ENCODE assay signal across 24 cellular contexts in genomic region chr15:98772895-98773294, GRCh38.
A peak's percentile ranks its signal among the peaks of the same experiment; 100 is the strongest.
DNase-seq lines count a peak whose midpoint lies in the region; ATAC-seq and TF ChIP-seq lines count a peak whose summit lies in the region.
"Had no signal": no experiment of that assay in that cellular context is flagged by ENCODE, and none has a peak within 500 bp of the region (broad histone marks: within the 10 kb centered on the region; RNA-seq: fewer than 3 reads in every experiment).

No MANE protein-coding gene starts in this region.

- in situ Hi-C loops in IMR-90 (cut with MboI; ENCODE audit: low sequenced_read_pairs) = no loop called here

- H4K5ac ChIP-seq in IMR-90 (ENCODE audit: low read depth, low read length) = no peak overlapping the region

- H3K14ac ChIP-seq in IMR-90 (replicated peaks; ENCODE audit: low read depth, low read length) = peak overlapping the region; percentile 29; the same call in 1 of the 2 replicates

- BruUV-seq in IMR-90 (replicated peaks; lab: Mats Ljungman, UMichigan) = no TSS peak

- no peak overlapping the region for H3K4me2 ChIP-seq in IMR-90 (ENCODE audit: low read depth, low read length)

- H2AFZ ChIP-seq in IMR-90 (replicated peaks; ENCODE audit: low read length, poor library complexity) = no peak overlapping the region

- CTCF ChIA-PET in IMR-90 (lab: Yijun Ruan, JAX) = interaction anchor here (0.6 kb wide), 1 partner anchor 118 kb away, joined by 4 read pairs; no protein-coding TSS in a partner anchor

- peaks cover 32% of the 10 kb centered on the region for H3K9me1 ChIP-seq in IMR-90 (ENCODE audit: insufficient read depth, low read length)

- H2AK9ac ChIP-seq in IMR-90 (replicated peaks; ENCODE audit: low read depth, low read length, poor library complexity) = no peak overlapping the region

- dilution Hi-C loops in IMR-90 (cut with HindIII; ENCODE audit: low sequenced_read_pairs, unreplicated experiment) = no loop called here

- H3K9ac ChIP-seq in IMR-90 (ENCODE audit: low read depth, low read length) = no peak overlapping the region
- no peak overlapping the region for H3K9ac ChIP-seq in endodermal cell (ENCODE audit: extremely low read depth, low read length, poor library complexity, severe bottlenecking)

- H3K9me3 ChIP-seq in IMR-90 (ENCODE audit: control insufficient read depth, insufficient read depth, low read length) (no peaks in the 10 kb centered on the region), endodermal cell (ENCODE audit: control insufficient read depth, low read length) (no peaks in the 10 kb centered on the region), esophagus squamous epithelium (no peaks in the 10 kb centered on the region), MG63 (no peaks in the 10 kb centered on the region)
- H3K9me3 ChIP-seq: left ventricle myocardium inferior, neutrophil, psoas muscle, thyroid gland had no signal

- no peak for DNase-seq in activated naive CD8-positive, alpha-beta T cell treated with anti-CD3 and anti-CD28 coated beads, Interleukin-2, amount 50 U/mL, for 24 hours
- no peak for DNase-seq in activated naive CD8-positive, alpha-beta T cell treated with anti-CD3 and anti-CD28 coated beads for 36 hours
- DNase-seq in IMR-90 (no peak), endodermal cell (no peak), type B pancreatic cell (ENCODE audit: extremely low spot score, unreplicated experiment) (no peak), esophagus squamous epithelium (lab: John Stamatoyannopoulos, UW) (no peak), MG63 (no peak)
- DNase-seq: activated CD4-positive, alpha-beta memory T cell treated with anti-CD3 and anti-CD28 coated beads, Interleukin-2, amount 10 ng/mL, durations not matched to agents 7 days and 5 days; activated CD8-positive, alpha-beta memory T cell treated with anti-CD3 and anti-CD28 coated beads, Interleukin-2, amount 50 U/mL, for 48 hours; activated effector memory CD4-positive, alpha-beta T cell treated with Interleukin-2 at 50 U/mL for 16 hours; DMS153; hypothalamus; left ventricle myocardium inferior; NCI-H2029; NCI-H526; NK-92 treated with Interleukin-12 subunit alpha and Interleukin-12 subunit beta, amount 100 ng/mL, for 24 hours; psoas muscle; SIG-M5; stimulated activated CD4-positive, alpha-beta T cell treated with anti-CD3 and anti-CD28 coated beads, Interleukin-15, amount 100 ng/mL, for 24 hours; stimulated activated naive CD4-positive, alpha-beta T cell; thyroid gland; WERI-Rb-1 had no signal

- H4K20me1 ChIP-seq in IMR-90 (ENCODE audit: insufficient read depth, low read length) = peaks cover 80% of the 10 kb centered on the region

- H3K36me3 ChIP-seq in IMR-90 (ENCODE audit: control insufficient read depth, insufficient read depth, low read length) = peaks cover 3% of the 10 kb centered on the region; the same call in 1 of the 2 replicates
- peaks cover 6% of the 10 kb centered on the region for H3K36me3 ChIP-seq in endodermal cell (ENCODE audit: control insufficient read depth, insufficient read depth, low read length)
- no peaks in the 10 kb centered on the region for H3K36me3 ChIP-seq in esophagus squamous epithelium
- no peaks in the 10 kb centered on the region for H3K36me3 ChIP-seq in MG63
- H3K36me3 ChIP-seq: left ventricle myocardium inferior, neutrophil, thyroid gland, WERI-Rb-1 had no signal

- H3K36me3 Mint-ChIP-seq in activated naive CD8-positive, alpha-beta T cell treated with anti-CD3 and anti-CD28 coated beads, Interleukin-2, amount 50 U/mL, for 24 hours (ENCODE audit: low read depth) = no peaks in the 10 kb centered on the region
- no peaks in the 10 kb centered on the region for H3K36me3 Mint-ChIP-seq in activated naive CD8-positive, alpha-beta T cell treated with anti-CD3 and anti-CD28 coated beads for 36 hours
- H3K36me3 Mint-ChIP-seq in endodermal cell (ENCODE audit: low read depth) (peaks cover 5% of the 10 kb centered on the region), type B pancreatic cell (no peaks in the 10 kb centered on the region)

- peak; percentile 44 for ATAC-seq in activated naive CD8-positive, alpha-beta T cell treated with anti-CD3 and anti-CD28 coated beads, Interleukin-2, amount 50 U/mL, for 24 hours
- ATAC-seq in IMR-90 (ENCODE audit: low read depth) (no peak), GM18909 (IDR thresholded peaks at IDR 0.05; ENCODE audit: poor library complexity, unreplicated experiment) (no peak)
- ATAC-seq: psoas muscle had no signal

- H3K27me3 ChIP-seq in IMR-90 (ENCODE audit: control insufficient read depth, insufficient read depth, low read length) (no peaks in the 10 kb centered on the region), endodermal cell (ENCODE audit: control insufficient read depth, insufficient read depth, low read length, poor library complexity, severe bottlenecking) (no peaks in the 10 kb centered on the region), esophagus squamous epithelium (no peaks in the 10 kb centered on the region), MG63 (peaks cover 2% of the 10 kb centered on the region; the same call in 1 of the 2 replicates)
- H3K27me3 ChIP-seq: neutrophil, thyroid gland had no signal

- peaks cover 24% of the 10 kb centered on the region for H3K4me1 ChIP-seq in IMR-90 (ENCODE audit: control insufficient read depth, insufficient read depth, low read length)
- peaks cover 49% of the 10 kb centered on the region for H3K4me1 ChIP-seq in endodermal cell (ENCODE audit: control insufficient read depth, insufficient read depth, low read length)
- H3K4me1 ChIP-seq in esophagus squamous epithelium = peaks cover 7 to 67% (median 22%) of the 10 kb centered on the region in 3 donors

- POLR2A ChIA-PET in IMR-90 (lab: Charles Lee; ENCODE audit: unreplicated experiment) = no interaction called here

- no peaks in the 10 kb centered on the region for H3K27me3 Mint-ChIP-seq in activated naive CD8-positive, alpha-beta T cell treated with anti-CD3 and anti-CD28 coated beads, Interleukin-2, amount 50 U/mL, for 24 hours
- H3K27me3 Mint-ChIP-seq in activated naive CD8-positive, alpha-beta T cell treated with anti-CD3 and anti-CD28 coated beads for 36 hours = no peaks in the 10 kb centered on the region
- H3K27me3 Mint-ChIP-seq in endodermal cell (ENCODE audit: insufficient read depth) (no peaks in the 10 kb centered on the region), type B pancreatic cell (no peaks in the 10 kb centered on the region)

- TF ChIP-seq POLR2A in IMR-90 (IDR thresholded peaks at IDR 0.05; ENCODE audit: low read depth, low read length) = no peak
- TF ChIP-seq POLR2A in esophagus squamous epithelium (IDR thresholded peaks at IDR 0.05) = no peak

- H3K79me1 ChIP-seq in IMR-90 (ENCODE audit: low read depth in 1 of 2, low read length in 2 of 2) = peaks cover 42 to 89% of the 10 kb centered on the region in 2 experiments

- intact Hi-C loops in IMR-90 (cut with micrococcal nuclease) (loop anchor here (10.0 kb wide), 1 partner anchor 328 kb away; no protein-coding TSS in a partner anchor), esophagus squamous epithelium (cut with DNase I) (loop anchor here (10.0 kb wide), 2 partner anchors 108 to 132 kb away; no protein-coding TSS in a partner anchor)

- no peak for TF ChIP-seq RAD21 in IMR-90 (IDR thresholded peaks at IDR 0.05; ENCODE audit: low read length)

- WGBS in IMR-90 (ENCODE audit: extremely low coverage in 2 of 2, insufficient read length in 1 of 2), 2 experiments = no CpG with 5 or more reads among the region's 3 CpGs
- 94 to 97% methylated on average over 2 to 3 of the region's 3 CpGs for WGBS in endodermal cell (ENCODE audit: insufficient coverage in 1 of 2, insufficient read length in 1 of 2), 2 experiments
- WGBS in esophagus squamous epithelium, 2 donors = 74 to 88% methylated on average over 3 of the region's 3 CpGs

- H2AK5ac ChIP-seq in IMR-90 (ENCODE audit: low read depth, low read length) = no peak overlapping the region

- 0 out of 4 replicates have a peak overlapping the region, but pooled peaks of 1 of the 2 experiments have one; percentile 4 for H4K8ac ChIP-seq in IMR-90 (ENCODE audit: low read depth in 2 of 2, low read length in 2 of 2)

- H2BK5ac ChIP-seq in IMR-90 (ENCODE audit: low read depth, low read length, poor library complexity, severe bottlenecking) = no peak overlapping the region

- no peak overlapping the region for H4K91ac ChIP-seq in IMR-90 (ENCODE audit: insufficient read depth, low read depth, low read length)

- H3K23ac ChIP-seq in IMR-90 (ENCODE audit: low read depth, low read length) = peak overlapping the region; percentile 59; the same call in 1 of the 2 replicates

- no peaks in the 10 kb centered on the region for H3K9me3 Mint-ChIP-seq in activated naive CD8-positive, alpha-beta T cell treated with anti-CD3 and anti-CD28 coated beads, Interleukin-2, amount 50 U/mL, for 24 hours
- H3K9me3 Mint-ChIP-seq in activated naive CD8-positive, alpha-beta T cell treated with anti-CD3 and anti-CD28 coated beads for 36 hours = no peaks in the 10 kb centered on the region
- H3K9me3 Mint-ChIP-seq in endodermal cell (no peaks in the 10 kb centered on the region), type B pancreatic cell (no peaks in the 10 kb centered on the region)
- H3K9me3 Mint-ChIP-seq: activated CD4-positive, alpha-beta memory T cell treated with anti-CD3 and anti-CD28 coated beads, Interleukin-2, amount 10 ng/mL, durations not matched to agents 7 days and 5 days had no signal

- no peak overlapping the region for H2BK20ac ChIP-seq in IMR-90 (ENCODE audit: low read depth, low read length)

- no peak overlapping the region for H3K4me3 Mint-ChIP-seq in activated naive CD8-positive, alpha-beta T cell treated with anti-CD3 and anti-CD28 coated beads, Interleukin-2, amount 50 U/mL, for 24 hours
- no peak overlapping the region for H3K4me3 Mint-ChIP-seq in activated naive CD8-positive, alpha-beta T cell treated with anti-CD3 and anti-CD28 coated beads for 36 hours
- H3K4me3 Mint-ChIP-seq in endodermal cell (no peak overlapping the region), type B pancreatic cell (no peak overlapping the region)
- H3K4me3 Mint-ChIP-seq: activated CD4-positive, alpha-beta memory T cell treated with anti-CD3 and anti-CD28 coated beads, Interleukin-2, amount 10 ng/mL, durations not matched to agents 7 days and 5 days had no signal

- no peak overlapping the region for H3K4ac ChIP-seq in IMR-90 (ENCODE audit: low read depth, low read length)

- H3K18ac ChIP-seq in IMR-90 (ENCODE audit: low read depth, low read length) = no peak overlapping the region

- no peak overlapping the region for H2BK15ac ChIP-seq in IMR-90 (ENCODE audit: low read depth, low read length)

- H3K4me3 ChIP-seq in IMR-90 (ENCODE audit: insufficient read depth, low read depth, low read length) (no peak overlapping the region), endodermal cell (ENCODE audit: low read length) (no peak overlapping the region), esophagus squamous epithelium (no peak overlapping the region), MG63 (no peak overlapping the region)
- H3K4me3 ChIP-seq: left ventricle myocardium inferior, psoas muscle, thyroid gland had no signal

- peaks cover 51% of the 10 kb centered on the region for H3K4me1 Mint-ChIP-seq in activated naive CD8-positive, alpha-beta T cell treated with anti-CD3 and anti-CD28 coated beads, Interleukin-2, amount 50 U/mL, for 24 hours
- peaks cover 53% of the 10 kb centered on the region for H3K4me1 Mint-ChIP-seq in activated naive CD8-positive, alpha-beta T cell treated with anti-CD3 and anti-CD28 coated beads for 36 hours
- H3K4me1 Mint-ChIP-seq in endodermal cell (peaks cover 80% of the 10 kb centered on the region), type B pancreatic cell (ENCODE audit: unreplicated experiment) (peaks cover 61% of the 10 kb centered on the region)

- H3K56ac ChIP-seq in IMR-90 (ENCODE audit: extremely low read depth, insufficient read depth, low read length) = no peak overlapping the region

- no peak overlapping the region for H2BK120ac ChIP-seq in IMR-90 (ENCODE audit: low read depth, low read length)

- no peak overlapping the region for H3K27ac Mint-ChIP-seq in activated naive CD8-positive, alpha-beta T cell treated with anti-CD3 and anti-CD28 coated beads, Interleukin-2, amount 50 U/mL, for 24 hours
- no peak overlapping the region for H3K27ac Mint-ChIP-seq in activated naive CD8-positive, alpha-beta T cell treated with anti-CD3 and anti-CD28 coated beads for 36 hours
- H3K27ac Mint-ChIP-seq in endodermal cell (peak overlapping the region; percentile 93), type B pancreatic cell (peak overlapping the region; percentile 51)
- H3K27ac Mint-ChIP-seq: activated CD4-positive, alpha-beta memory T cell treated with anti-CD3 and anti-CD28 coated beads, Interleukin-2, amount 10 ng/mL, durations not matched to agents 7 days and 5 days had no signal

- TF ChIP-seq CTCF in IMR-90 (conservative IDR thresholded peaks at IDR 0.05; ENCODE audit: low read depth, low read length) (no peak), endodermal cell (conservative IDR thresholded peaks at IDR 0.05) (no peak), type B pancreatic cell (conservative IDR thresholded peaks at IDR 0.05) (no peak), esophagus squamous epithelium (IDR thresholded peaks at IDR 0.05) (no peak)

- no peak overlapping the region for H3K27ac ChIP-seq in IMR-90 (ENCODE audit: insufficient read depth, low read length)
- H3K27ac ChIP-seq in endodermal cell (ENCODE audit: low read depth, low read length) = no peak overlapping the region
- no peak overlapping the region for H3K27ac ChIP-seq in esophagus squamous epithelium
- H3K27ac ChIP-seq: left ventricle myocardium inferior, psoas muscle, thyroid gland, WERI-Rb-1 had no signal

Comparison
In these comparisons a context has a peak if more than half of its experiments do, and no peak if none do; other contexts are left out.
1. H3K27ac Mint-ChIP-seq: peak in endodermal cell (single experiment) and type B pancreatic cell (single experiment); none in activated naive CD8-positive, alpha-beta T cell treated with anti-CD3 and anti-CD28 coated beads, Interleukin-2, amount 50 U/mL, for 24 hours (single experiment) and activated naive CD8-positive, alpha-beta T cell treated with anti-CD3 and anti-CD28 coated beads for 36 hours (single experiment).